In the genomic region with DNA sequence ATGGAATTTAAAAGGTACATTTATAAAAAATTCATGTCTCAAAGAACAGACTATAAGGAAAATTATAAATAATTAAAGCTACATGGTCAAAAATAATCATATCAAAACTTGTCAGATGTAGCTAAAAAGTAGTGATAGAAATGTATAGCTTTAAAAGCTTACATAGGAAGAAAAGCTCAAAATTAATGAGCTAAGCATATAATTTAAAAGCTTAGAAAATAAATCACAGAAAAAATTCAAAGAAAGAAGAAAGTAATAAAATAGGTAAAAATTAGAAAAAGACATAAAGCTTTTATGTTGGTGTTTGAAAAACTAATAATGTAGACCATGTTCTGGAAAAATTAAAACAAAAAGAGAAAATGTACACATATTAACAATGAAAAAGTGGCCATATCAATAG, we compare ENCODE assay signal across 1 cellular context.
TF ChIP-seq lines count a peak whose summit lies in the region.

No MANE protein-coding gene starts in this region.

TF ChIP-seq in K562, 482 proteins besides CTCF, POLR2A, EP300 and RAD21:
- TF ChIP-seq TEAD2 (tag; IDR thresholded peaks at IDR 0.05) (no peak), TBL1XR1 (IDR thresholded peaks at IDR 0.05; ENCODE audit: low read length in 2 of 2) (no peak), JUN (IDR thresholded peaks at IDR 0.05; ENCODE audit: borderline replicate concordance, low read depth, low read length) (no peak), JUN (CRISPR knock-in tag; IDR thresholded peaks at IDR 0.05; ENCODE audit: borderline replicate concordance) (no peak), HINFP (tag; conservative IDR thresholded peaks at IDR 0.05; ENCODE audit: low read depth) (no peak), C11orf30 (IDR thresholded peaks at IDR 0.05; ENCODE audit: low read depth) (peak; percentile 55; the same call in 1 of the 2 replicates), ZNF316 (IDR thresholded peaks at IDR 0.05) (peak; percentile 74)
